8 cellular contexts compared by ENCODE assay signal in genomic region chr1:84478876-84479868, GRCh38. TPM values are rescaled to one million over a fixed set of nuclear protein-coding genes. Genes with fewer than 3 reads are reported as not detected.
DNase-seq lines count a peak whose midpoint lies in the region; ATAC-seq and TF ChIP-seq lines count a peak whose summit lies in the region.

A gene with protein sequence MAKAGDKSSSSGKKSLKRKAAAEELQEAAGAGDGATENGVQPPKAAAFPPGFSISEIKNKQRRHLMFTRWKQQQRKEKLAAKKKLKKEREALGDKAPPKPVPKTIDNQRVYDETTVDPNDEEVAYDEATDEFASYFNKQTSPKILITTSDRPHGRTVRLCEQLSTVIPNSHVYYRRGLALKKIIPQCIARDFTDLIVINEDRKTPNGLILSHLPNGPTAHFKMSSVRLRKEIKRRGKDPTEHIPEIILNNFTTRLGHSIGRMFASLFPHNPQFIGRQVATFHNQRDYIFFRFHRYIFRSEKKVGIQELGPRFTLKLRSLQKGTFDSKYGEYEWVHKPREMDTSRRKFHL (plus strand): TSS chr1:84479266. CDS start chr1:84479282, 16 bp downstream.

- TF ChIP-seq POLR2A in vagina (IDR thresholded peaks at IDR 0.05): peak in 1 of 2 donors; percentile 38

- peak within 1 kb of the TSS; percentile 99 for H3K27ac Mint-ChIP-seq in T-helper 2 cell treated with Interferon-gamma antibody and Interleukin-4, amounts not matched to agents 5 μg/mL and 100 μg/mL, for 36 hours

- peak within 1 kb of the TSS; percentile 100 for H3K4me3 Mint-ChIP-seq in T-helper 2 cell treated with Interferon-gamma antibody and Interleukin-4, amounts not matched to agents 5 μg/mL and 100 μg/mL, for 36 hours

- ATAC-seq in GM18499 (IDR thresholded peaks at IDR 0.05; ENCODE audit: insufficient read depth, unreplicated experiment) (peak; percentile 86), HG02885 (IDR thresholded peaks at IDR 0.05; ENCODE audit: poor library complexity, unreplicated experiment) (peak; percentile 95)

- H3K36me3 ChIP-seq in ascending aorta: peaks cover 0 to 12% of the 10 kb centered on the region in 2 donors
- H3K36me3 ChIP-seq in rectal smooth muscle tissue (ENCODE audit: control insufficient read depth, insufficient read depth, low read length): no peaks in the 10 kb centered on the region
- peaks cover 0 to 13% of the 10 kb centered on the region in 2 donors for H3K36me3 ChIP-seq in vagina

- peaks cover 40% of the 10 kb centered on the region for H3K36me3 Mint-ChIP-seq in T-helper 2 cell treated with Interferon-gamma antibody and Interleukin-4, amounts not matched to agents 5 μg/mL and 100 μg/mL, for 36 hours (ENCODE audit: low read depth)

- peaks cover 21% of the 10 kb centered on the region for H3K9me3 Mint-ChIP-seq in T-helper 2 cell treated with Interferon-gamma antibody and Interleukin-4, amounts not matched to agents 5 μg/mL and 100 μg/mL, for 36 hours

- TF ChIP-seq CTCF in ascending aorta (IDR thresholded peaks at IDR 0.05): peak in 2 of 3 experiments; percentile 5 to 8
- no peak for TF ChIP-seq CTCF in vagina (IDR thresholded peaks at IDR 0.05)

- intact Hi-C loops in ascending aorta (cut with DNase I): loop anchor here (1.0 kb wide), 1 partner anchor 26 kb away; no protein-coding TSS in a partner anchor
- intact Hi-C loops in vagina (cut with DNase I): no loop called here

- H3K27me3 ChIP-seq in ascending aorta (no peaks in the 10 kb centered on the region), rectal smooth muscle tissue (ENCODE audit: control insufficient read depth, insufficient read depth, low read length) (no peaks in the 10 kb centered on the region), vagina (no peaks in the 10 kb centered on the region)

- peak within 1 kb of the TSS; percentile 49 for H3K9ac ChIP-seq in rectal smooth muscle tissue (ENCODE audit: low read length)

- peak within 1 kb of the TSS; percentile 80 to 81 for H3K4me3 ChIP-seq in ascending aorta
- peak within 1 kb of the TSS; percentile 80 for H3K4me3 ChIP-seq in rectal smooth muscle tissue (ENCODE audit: low read length)
- peak within 1 kb of the TSS; percentile 57 to 75 for H3K4me3 ChIP-seq in vagina

- H3K27ac ChIP-seq in ascending aorta (peak within 1 kb of the TSS; percentile 82 to 87), rectal smooth muscle tissue (ENCODE audit: low read depth, low read length) (peak within 1 kb of the TSS; percentile 92), vagina (peak within 1 kb of the TSS; percentile 77)

- H3K4me1 Mint-ChIP-seq in T-helper 2 cell treated with Interferon-gamma antibody and Interleukin-4, amounts not matched to agents 5 μg/mL and 100 μg/mL, for 36 hours (ENCODE audit: low read depth): peaks cover 27% of the 10 kb centered on the region

- peaks cover 34% of the 10 kb centered on the region for H3K27me3 Mint-ChIP-seq in T-helper 2 cell treated with Interferon-gamma antibody and Interleukin-4, amounts not matched to agents 5 μg/mL and 100 μg/mL, for 36 hours (ENCODE audit: low read depth)

- DNase-seq in NCI-H1694 (lab: John Stamatoyannopoulos, UW): peak; percentile 66
- peak; percentile 70 for DNase-seq in T-helper 2 cell treated with Interferon-gamma antibody and Interleukin-4, amounts not matched to agents 5 μg/mL and 100 μg/mL, for 36 hours (ENCODE audit: low spot score)
- peak; percentile 16 to 84 for DNase-seq in ascending aorta (ENCODE audit: low spot score in 2 of 2)
- DNase-seq in hepatic stellate cell (ENCODE audit: low spot score): peak; percentile 67
- DNase-seq in vagina (ENCODE audit: extremely low spot score in 2 of 2): no peak

- H3K4me1 ChIP-seq in ascending aorta: peaks cover 0 to 10% of the 10 kb centered on the region in 2 donors
- peaks cover 8% of the 10 kb centered on the region for H3K4me1 ChIP-seq in rectal smooth muscle tissue (ENCODE audit: control insufficient read depth, insufficient read depth, low read length)
- peaks cover 33% of the 10 kb centered on the region for H3K4me1 ChIP-seq in vagina

- H3K9me3 ChIP-seq in ascending aorta (no peaks in the 10 kb centered on the region), vagina (no peaks in the 10 kb centered on the region)

RNA-seq across cellular contexts. Expression of the gene that starts here (rescaled TPM):
- total RNA-seq in ascending aorta (8.4 TPM), vagina (23.8 TPM)

Comparison
In these comparisons a context has a peak if more than half of its experiments do, and no peak if none do; other contexts are left out.
1. DNase-seq: peak in NCI-H1694 (single experiment), T-helper 2 cell treated with Interferon-gamma antibody and Interleukin-4, amounts not matched to agents 5 μg/mL and 100 μg/mL, for 36 hours (single experiment), ascending aorta (2 of 2) and hepatic stellate cell (single experiment); none in vagina (0 of 2).
2. CTCF ChIP-seq: peak in ascending aorta (2 of 3); none in vagina (0 of 3).
3. Peak in every context shown above with its lines, with median percentiles within 50 percentile points of each other: H3K27ac ChIP-seq and H3K4me3 ChIP-seq.